Comparison of ENCODE assay signal across 28 cellular contexts in genomic region chr3:124998247-124998630, GRCh38. TPM values are rescaled to one million over a fixed set of nuclear protein-coding genes. Genes with fewer than 3 reads are reported as not detected.
A peak's percentile ranks its signal among the peaks of the same experiment; 100 is the strongest.
DNase-seq lines count a peak whose midpoint lies in the region; ATAC-seq and TF ChIP-seq lines count a peak whose summit lies in the region.
"Had no signal": no experiment of that assay in that cellular context is flagged by ENCODE, and none has a peak within 500 bp of the region (broad histone marks: within the 10 kb centered on the region; RNA-seq: fewer than 3 reads in every experiment).

No MANE protein-coding gene starts in this region.

- H3K27me3 ChIP-seq in cardiac muscle cell (no peaks in the 10 kb centered on the region), layer of hippocampus (ENCODE audit: control insufficient read depth, insufficient read depth, low read length) (no peaks in the 10 kb centered on the region), sigmoid colon (no peaks in the 10 kb centered on the region)
- H3K27me3 ChIP-seq in CD8-positive, alpha-beta memory T cell (ENCODE audit: insufficient read depth, low read length, poor library complexity, severe bottlenecking) = no peaks in the 10 kb centered on the region
- H3K27me3 ChIP-seq: gastroesophageal sphincter, tibial nerve had no signal

- POLR2A ChIA-PET in RWPE1 (lab: Yijun Ruan, JAX; ENCODE audit: low non-redundant PET) = no interaction called here
- POLR2A ChIA-PET in CD8-positive, alpha-beta memory T cell (lab: Charles Lee) = no interaction called here

- H3K9me3 ChIP-seq in cardiac muscle cell (ENCODE audit: low read depth) = no peaks in the 10 kb centered on the region
- H3K9me3 ChIP-seq in sigmoid colon = no peaks in the 10 kb centered on the region
- H3K9me3 ChIP-seq in CD8-positive, alpha-beta memory T cell (ENCODE audit: low read length) = no peaks in the 10 kb centered on the region
- H3K9me3 ChIP-seq: gastroesophageal sphincter, mucosa of descending colon, tibial nerve had no signal

- no peak overlapping the region for H3K4me3 ChIP-seq in cardiac muscle cell
- no peak overlapping the region for H3K4me3 ChIP-seq in sigmoid colon
- no peak overlapping the region for H3K4me3 ChIP-seq in CD8-positive, alpha-beta memory T cell (ENCODE audit: low read length)
- H3K4me3 ChIP-seq: gastroesophageal sphincter, mucosa of descending colon, PC-9, tibial nerve had no signal

- no peak overlapping the region for H3K4me3 Mint-ChIP-seq in activated T-helper 1 cell treated with anti-CD3 and anti-CD28 coated beads, Interleukin-12 subunit alpha, Interleukin-12 subunit beta, Interleukin-2, Interleukin-4 antibody, amounts not matched to agents 30 ng/mL and 10 ng/mL and 1 ng/mL, durations not matched to agents 14 hours and 24 hours and 36 hours
- no peak overlapping the region for H3K4me3 Mint-ChIP-seq in type B pancreatic cell
- no peak overlapping the region for H3K4me3 Mint-ChIP-seq in CD8-positive, alpha-beta memory T cell
- H3K4me3 Mint-ChIP-seq: activated CD4-positive, alpha-beta T cell treated with anti-CD3 and anti-CD28 coated beads, Interleukin-2, amount 10 ng/mL, durations not matched to agents 24 days and 14 days; activated T-cell treated with anti-CD3 and anti-CD28 coated beads, Interleukin-2, amount 50 U/mL, for 72 hours; dendritic cell treated with granulocyte-macrophage colony-stimulating factor and Interleukin-4, amounts not matched to agents 40 ng/mL and 50 ng/mL, for 4 days; H9; IgD-negative memory B cell; nephron progenitor cell had no signal

- H3K27ac Mint-ChIP-seq in activated T-helper 1 cell treated with anti-CD3 and anti-CD28 coated beads, Interleukin-12 subunit alpha, Interleukin-12 subunit beta, Interleukin-2, Interleukin-4 antibody, amounts not matched to agents 30 ng/mL and 10 ng/mL and 1 ng/mL, durations not matched to agents 14 hours and 24 hours and 36 hours = peak overlapping the region; percentile 23
- H3K27ac Mint-ChIP-seq in type B pancreatic cell = no peak overlapping the region
- peak overlapping the region in 3 of 8 donors; percentile 34 to 83 (median 72) for H3K27ac Mint-ChIP-seq in CD8-positive, alpha-beta memory T cell
- H3K27ac Mint-ChIP-seq: activated CD4-positive, alpha-beta T cell treated with anti-CD3 and anti-CD28 coated beads, Interleukin-2, amount 10 ng/mL, durations not matched to agents 24 days and 14 days; activated T-cell treated with anti-CD3 and anti-CD28 coated beads, Interleukin-2, amount 50 U/mL, for 72 hours; dendritic cell treated with granulocyte-macrophage colony-stimulating factor and Interleukin-4, amounts not matched to agents 40 ng/mL and 50 ng/mL, for 4 days; IgD-negative memory B cell; nephron progenitor cell had no signal

- H3K4me1 ChIP-seq in cardiac muscle cell (ENCODE audit: low read depth) (peaks cover 46% of the 10 kb centered on the region), sigmoid colon (peaks cover 0 to 88% (median 71%) of the 10 kb centered on the region in 4 donors)
- H3K4me1 ChIP-seq in CD8-positive, alpha-beta memory T cell (ENCODE audit: insufficient read depth, low read length) = peaks cover 22% of the 10 kb centered on the region
- H3K4me1 ChIP-seq: parathyroid adenoma had no signal

- intact Hi-C loops in Right ventricle myocardium inferior (cut with DNase I) (loop anchor here (5.0 to 10.0 kb wide), 2 partner anchors 144 to 377 kb away; partner anchors contain the start of gene ZNF148), sigmoid colon (cut with DNase I) (loop anchor here (2.0 to 10.0 kb wide), 4 partner anchors 63 to 587 kb away; no protein-coding TSS in a partner anchor)
- intact Hi-C loops in activated T-helper 1 cell treated with anti-CD3 and anti-CD28 coated beads, Interleukin-12 subunit alpha, Interleukin-12 subunit beta, Interleukin-2, Interleukin-4 antibody, amounts not matched to agents 30 ng/mL and 10 ng/mL and 1 ng/mL, durations not matched to agents 14 hours and 24 hours and 36 hours (cut with micrococcal nuclease) = no loop called here

- TF ChIP-seq EP300 in sigmoid colon (IDR thresholded peaks at IDR 0.05) = no peak

- H3K27me3 Mint-ChIP-seq in activated T-helper 1 cell treated with anti-CD3 and anti-CD28 coated beads, Interleukin-12 subunit alpha, Interleukin-12 subunit beta, Interleukin-2, Interleukin-4 antibody, amounts not matched to agents 30 ng/mL and 10 ng/mL and 1 ng/mL, durations not matched to agents 14 hours and 24 hours and 36 hours (ENCODE audit: insufficient read depth) = no peaks in the 10 kb centered on the region
- H3K27me3 Mint-ChIP-seq in type B pancreatic cell = no peaks in the 10 kb centered on the region
- no peaks in the 10 kb centered on the region for H3K27me3 Mint-ChIP-seq in CD8-positive, alpha-beta memory T cell
- H3K27me3 Mint-ChIP-seq: activated CD4-positive, alpha-beta T cell treated with anti-CD3 and anti-CD28 coated beads, Interleukin-2, amount 10 ng/mL, durations not matched to agents 24 days and 14 days; dendritic cell treated with granulocyte-macrophage colony-stimulating factor and Interleukin-4, amounts not matched to agents 40 ng/mL and 50 ng/mL, for 4 days; IgD-negative memory B cell had no signal

- TF ChIP-seq POLR2A in sigmoid colon (IDR thresholded peaks at IDR 0.05) = no peak

- peaks cover 38% of the 10 kb centered on the region for H3K4me1 Mint-ChIP-seq in activated T-helper 1 cell treated with anti-CD3 and anti-CD28 coated beads, Interleukin-12 subunit alpha, Interleukin-12 subunit beta, Interleukin-2, Interleukin-4 antibody, amounts not matched to agents 30 ng/mL and 10 ng/mL and 1 ng/mL, durations not matched to agents 14 hours and 24 hours and 36 hours (ENCODE audit: low read depth)
- peaks cover 24% of the 10 kb centered on the region for H3K4me1 Mint-ChIP-seq in type B pancreatic cell (ENCODE audit: unreplicated experiment)
- H3K4me1 Mint-ChIP-seq in CD8-positive, alpha-beta memory T cell = peaks cover 5 to 7% (median 6%) of the 10 kb centered on the region in 3 donors

- WGBS in sigmoid colon, 2 donors = 93 to 94% methylated on average over 3 of the region's 3 CpGs

- H3K27ac ChIP-seq in cardiac muscle cell (peak overlapping the region; percentile 80), layer of hippocampus (ENCODE audit: low read depth, low read length) (peak overlapping the region; percentile 31), sigmoid colon (peak overlapping the region in 3 of 4 donors; percentile 69 to 84 (median 82)), RWPE1 (no peak overlapping the region)
- no peak overlapping the region for H3K27ac ChIP-seq in CD8-positive, alpha-beta memory T cell (ENCODE audit: low read depth, low read length)
- H3K27ac ChIP-seq: parathyroid adenoma, PC-9, tibial nerve had no signal

- TF ChIP-seq CTCF in cardiac muscle cell (IDR thresholded peaks at IDR 0.05; ENCODE audit: low read depth, low read length) = no peak
- no peak for TF ChIP-seq CTCF in sigmoid colon (IDR thresholded peaks at IDR 0.05)
- no peak for TF ChIP-seq CTCF in RWPE1 (conservative IDR thresholded peaks at IDR 0.05; ENCODE audit: low read depth)
- TF ChIP-seq CTCF in type B pancreatic cell (conservative IDR thresholded peaks at IDR 0.05) = no peak

- H3K36me3 ChIP-seq in cardiac muscle cell = peaks cover 28% of the 10 kb centered on the region
- H3K36me3 ChIP-seq in sigmoid colon = peaks cover 0 to 29% (median 7%) of the 10 kb centered on the region in 4 donors
- peaks cover 37% of the 10 kb centered on the region for H3K36me3 ChIP-seq in CD8-positive, alpha-beta memory T cell (ENCODE audit: insufficient read depth, low read length)

- DNase-seq in cardiac muscle cell (ENCODE audit: low read depth in 1 of 2, low spot score in 1 of 2) (no peak), Right ventricle myocardium inferior (ENCODE audit: missing footprints) (no peak), sigmoid colon (no peak), RWPE1 (ENCODE audit: low spot score) (no peak), type B pancreatic cell (ENCODE audit: extremely low spot score, unreplicated experiment) (no peak)
- no peak for DNase-seq in activated T-helper 1 cell treated with anti-CD3 and anti-CD28 coated beads, Interleukin-12 subunit alpha, Interleukin-12 subunit beta, Interleukin-2, Interleukin-4 antibody, amounts not matched to agents 30 ng/mL and 10 ng/mL and 1 ng/mL, durations not matched to agents 14 hours and 24 hours and 36 hours (ENCODE audit: low spot score)
- no peak for DNase-seq in CD8-positive, alpha-beta memory T cell
- DNase-seq: activated CD4-positive, alpha-beta T cell treated with anti-CD3 and anti-CD28 coated beads, Interleukin-2, amount 10 ng/mL, durations not matched to agents 24 days and 14 days; activated naive CD4-positive, alpha-beta T cell treated with anti-CD3 and anti-CD28 coated beads, Interleukin-2, amount 50 U/mL, for 16 hours; activated T-cell treated with anti-CD3 and anti-CD28 coated beads, Interleukin-2, amount 50 U/mL, for 72 hours; central memory CD4-positive, alpha-beta T cell; GDM1; H9; mucosa of descending colon; NCI-H1105; NCI-H187 treated with DMSO at 0.1 percent for 48 hours; NCI-H526; nephron progenitor cell; PC-9; SHP77 treated with DMSO at 0.1 percent for 48 hours; stimulated activated naive CD8-positive, alpha-beta T cell treated with anti-CD3 and anti-CD28 coated beads, Interleukin-15, Interleukin-2, amounts not matched to agents 100 U/mL and 50 U/mL, for 24 hours; T-helper 9 cell had no signal

- peaks cover 66% of the 10 kb centered on the region for H3K36me3 Mint-ChIP-seq in activated T-helper 1 cell treated with anti-CD3 and anti-CD28 coated beads, Interleukin-12 subunit alpha, Interleukin-12 subunit beta, Interleukin-2, Interleukin-4 antibody, amounts not matched to agents 30 ng/mL and 10 ng/mL and 1 ng/mL, durations not matched to agents 14 hours and 24 hours and 36 hours (ENCODE audit: low read depth)
- peaks cover 9% of the 10 kb centered on the region for H3K36me3 Mint-ChIP-seq in type B pancreatic cell
- H3K36me3 Mint-ChIP-seq in CD8-positive, alpha-beta memory T cell = peaks cover 10 to 98% (median 31%) of the 10 kb centered on the region in 3 donors

- CTCF ChIA-PET in RWPE1 (lab: Yijun Ruan, JAX) = no interaction called here
- CTCF ChIA-PET in CD8-positive, alpha-beta memory T cell (lab: Charles Lee) = interaction anchor here (4.5 kb wide), 1 partner anchor 441 kb away, joined by 23 read pairs; no protein-coding TSS in a partner anchor

- ATAC-seq in Right ventricle myocardium inferior = no peak
- ATAC-seq: activated T-cell treated with anti-CD3 and anti-CD28 coated beads, Interleukin-2, amount 50 U/mL, for 72 hours; gastroesophageal sphincter; mucosa of descending colon; stimulated activated naive CD8-positive, alpha-beta T cell treated with anti-CD3 and anti-CD28 coated beads, Interleukin-15, Interleukin-2, amounts not matched to agents 100 U/mL and 50 U/mL, for 24 hours had no signal

- no peaks in the 10 kb centered on the region for H3K9me3 Mint-ChIP-seq in activated T-helper 1 cell treated with anti-CD3 and anti-CD28 coated beads, Interleukin-12 subunit alpha, Interleukin-12 subunit beta, Interleukin-2, Interleukin-4 antibody, amounts not matched to agents 30 ng/mL and 10 ng/mL and 1 ng/mL, durations not matched to agents 14 hours and 24 hours and 36 hours
- no peaks in the 10 kb centered on the region for H3K9me3 Mint-ChIP-seq in type B pancreatic cell
- no peaks in the 10 kb centered on the region for H3K9me3 Mint-ChIP-seq in CD8-positive, alpha-beta memory T cell
- H3K9me3 Mint-ChIP-seq: activated CD4-positive, alpha-beta T cell treated with anti-CD3 and anti-CD28 coated beads, Interleukin-2, amount 10 ng/mL, durations not matched to agents 24 days and 14 days; activated T-cell treated with anti-CD3 and anti-CD28 coated beads, Interleukin-2, amount 50 U/mL, for 72 hours; dendritic cell treated with granulocyte-macrophage colony-stimulating factor and Interleukin-4, amounts not matched to agents 40 ng/mL and 50 ng/mL, for 4 days; H9; IgD-negative memory B cell; nephron progenitor cell had no signal

RNA-seq across cellular contexts. Expression of gene HEG1, which starts 57.6 kb away (rescaled TPM):
- 16.5 and 42.7 TPM in 2 replicates for total RNA-seq in cardiac muscle cell
- polyA plus RNA-seq in cardiac muscle cell = 17.4 and 24.9 TPM in 2 replicates
- 95.0 TPM for total RNA-seq in Right ventricle myocardium inferior
- 43.7 and 45.1 TPM in 2 replicates for total RNA-seq in activated T-helper 1 cell treated with anti-CD3 and anti-CD28 coated beads, Interleukin-12 subunit alpha, Interleukin-12 subunit beta, Interleukin-2, Interleukin-4 antibody, amounts not matched to agents 30 ng/mL and 10 ng/mL and 1 ng/mL, durations not matched to agents 14 hours and 24 hours and 36 hours
- 10 to 100 TPM; 24.5 to 61.6 (median 41.5) TPM for total RNA-seq in sigmoid colon
- polyA plus RNA-seq in sigmoid colon = 1 to 10 TPM in 2 of 3 donors, under 1 TPM in 1; 0.92 to 9.7 (median 1.8) TPM
- total RNA-seq in type B pancreatic cell (ENCODE audit: low replicate concordance) = 12.4 and 43.1 TPM in 2 replicates
- total RNA-seq in CD8-positive, alpha-beta memory T cell = 10 to 100 TPM; 20.9 to 21.3 TPM
- 6.3 TPM for polyA plus RNA-seq in CD8-positive, alpha-beta memory T cell

Comparison
In these comparisons a context has a peak if more than half of its experiments do, and no peak if none do; other contexts are left out.
1. H3K27ac ChIP-seq: peak in cardiac muscle cell (single experiment), layer of hippocampus (single experiment) and sigmoid colon (3 of 4); none in RWPE1 (single experiment) and CD8-positive, alpha-beta memory T cell (single experiment).